8 cellular contexts compared by ENCODE assay signal in the genomic region with DNA sequence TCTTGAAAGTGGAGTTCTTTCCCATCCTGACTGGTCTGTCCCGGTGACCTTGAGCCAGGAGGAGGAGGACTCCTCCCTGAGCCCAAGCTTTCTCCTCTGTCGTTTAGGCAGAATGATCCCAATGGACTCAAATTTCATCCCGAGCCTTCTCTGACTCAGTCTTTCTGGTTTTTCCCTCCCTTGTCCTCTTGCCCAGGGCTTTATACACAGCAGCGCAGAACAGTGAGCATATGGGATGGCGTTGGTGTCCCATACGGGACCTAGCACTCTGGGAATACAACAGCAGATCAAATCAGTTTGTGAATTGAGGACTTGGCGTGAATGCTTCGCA. TPM values are rescaled to one million over a fixed set of nuclear protein-coding genes. Genes with fewer than 3 reads are reported as not detected.
DNase-seq lines count a peak whose midpoint lies in the region; ATAC-seq and TF ChIP-seq lines count a peak whose summit lies in the region.

No MANE protein-coding gene starts in this region.

- TF ChIP-seq POLR2A in breast epithelium (IDR thresholded peaks at IDR 0.05) (no peak), uterus (IDR thresholded peaks at IDR 0.05) (no peak)

- TF ChIP-seq CTCF in breast epithelium (IDR thresholded peaks at IDR 0.05): no peak
- no peak for TF ChIP-seq CTCF in MCF 10A (IDR thresholded peaks at IDR 0.05; ENCODE audit: unreplicated experiment)
- TF ChIP-seq CTCF in astrocyte of the cerebellum (IDR thresholded peaks at IDR 0.05; ENCODE audit: low read depth, low read length, missing control alignments): no peak
- no peak for TF ChIP-seq CTCF in uterus (IDR thresholded peaks at IDR 0.05)

- CTCF ChIA-PET in MCF 10A (lab: Yijun Ruan, JAX): no interaction called here

- H3K27ac ChIP-seq in breast epithelium: peak overlapping the region; percentile 87 to 95
- H3K27ac ChIP-seq in uterus: peak overlapping the region; percentile 88 to 98

- in situ Hi-C loops in astrocyte of the cerebellum (cut with HindIII; ENCODE audit: low sequenced_read_pairs): loop anchor here (5.0 kb wide), 1 partner anchor 104 kb away; no protein-coding TSS in a partner anchor

- no peaks in the 10 kb centered on the region for H3K36me3 ChIP-seq in breast epithelium
- no peaks in the 10 kb centered on the region for H3K36me3 ChIP-seq in uterus

- no peaks in the 10 kb centered on the region for H3K27me3 Mint-ChIP-seq in MCF 10A (ENCODE audit: insufficient read depth, unreplicated experiment)
- H3K27me3 Mint-ChIP-seq in naive B cell: no peaks in the 10 kb centered on the region

- H3K36me3 Mint-ChIP-seq in MCF 10A (ENCODE audit: insufficient read depth, unreplicated experiment) (no peaks in the 10 kb centered on the region), naive B cell (no peaks in the 10 kb centered on the region)

- DNase-seq in breast epithelium (ENCODE audit: low spot score in 2 of 2): no peak
- DNase-seq in MCF 10A (ENCODE audit: unreplicated experiment): no peak
- peak; percentile 15 for DNase-seq in astrocyte of the cerebellum (ENCODE audit: low read depth)
- no peak for DNase-seq in naive B cell
- no peak for DNase-seq in uterus
- no peak for DNase-seq in NCI-H146 treated with DMSO at 0.1 percent for 48 hours (lab: John Stamatoyannopoulos, UW; ENCODE audit: unreplicated experiment)
- no peak for DNase-seq in NCI-H1930 (lab: John Stamatoyannopoulos, UW)

- H3K4me1 ChIP-seq in breast epithelium: peaks cover 4 to 6% of the 10 kb centered on the region in 2 donors
- H3K4me1 ChIP-seq in uterus: no peaks in the 10 kb centered on the region

- peak overlapping the region in 1 of 3 donors; percentile 70 for H3K4me3 ChIP-seq in breast epithelium
- no peak overlapping the region for H3K4me3 ChIP-seq in astrocyte of the cerebellum (ENCODE audit: low read depth, low read length)
- no peak overlapping the region for H3K4me3 ChIP-seq in uterus

- H3K27me3 ChIP-seq in breast epithelium (no peaks in the 10 kb centered on the region), uterus (no peaks in the 10 kb centered on the region)

- ATAC-seq in naive B cell (ENCODE audit: low read depth in 2 of 2): no peak
- no peak for ATAC-seq in HG03039 (IDR thresholded peaks at IDR 0.05; ENCODE audit: unreplicated experiment)

- H3K9me3 Mint-ChIP-seq in MCF 10A (ENCODE audit: unreplicated experiment) (peaks cover 20% of the 10 kb centered on the region), naive B cell (no peaks in the 10 kb centered on the region)

- H3K4me3 Mint-ChIP-seq in MCF 10A (ENCODE audit: unreplicated experiment) (no peak overlapping the region), naive B cell (peak overlapping the region; percentile 58 to 97 (median 84))

- intact Hi-C loops in breast epithelium (cut with DNase I; ENCODE audit: low total_unique reads): loop anchor here (10.0 kb wide), 1 partner anchor 277 kb away; no protein-coding TSS in a partner anchor
- intact Hi-C loops in MCF 10A (cut with micrococcal nuclease): no loop called here
- intact Hi-C loops in uterus (cut with DNase I; ENCODE audit: low total_unique reads): no loop called here

- BruUV-seq in MCF 10A (replicated peaks; lab: Mats Ljungman, UMichigan): no TSS peak

- H3K9me3 ChIP-seq in breast epithelium (no peaks in the 10 kb centered on the region), uterus (no peaks in the 10 kb centered on the region)

- H3K4me1 Mint-ChIP-seq in MCF 10A (ENCODE audit: insufficient read depth, unreplicated experiment): no peaks in the 10 kb centered on the region
- H3K4me1 Mint-ChIP-seq in naive B cell: peaks cover 60 to 71% (median 62%) of the 10 kb centered on the region in 3 donors

- no peak overlapping the region for H3K27ac Mint-ChIP-seq in MCF 10A (ENCODE audit: low read depth, unreplicated experiment)
- H3K27ac Mint-ChIP-seq in naive B cell: peak overlapping the region in 4 of 6 donors; percentile 82 to 94 (median 88)

- POLR2A ChIA-PET in MCF 10A (lab: Yijun Ruan, JAX): no interaction called here

RNA-seq across cellular contexts. Expression of gene XYLT1, which starts 0.9 kb away (rescaled TPM):
- 10 to 100 TPM; 11.9 to 32.8 (median 13.8) TPM for total RNA-seq in breast epithelium
- not detected in 2 replicates for total RNA-seq in MCF 10A (2022)
- 1 to 10 TPM; 1.7 to 8.7 (median 3.9) TPM for polyA plus RNA-seq in naive B cell (ENCODE audit: low read depth in 6 of 6)
- total RNA-seq in uterus: 10 to 100 TPM in 2 of 4 donors, 1 to 10 TPM in 2; 1.5 to 42.2 (median 15.7) TPM
